Comparison of ENCODE assay signal across 8 cellular contexts in the genomic region with DNA sequence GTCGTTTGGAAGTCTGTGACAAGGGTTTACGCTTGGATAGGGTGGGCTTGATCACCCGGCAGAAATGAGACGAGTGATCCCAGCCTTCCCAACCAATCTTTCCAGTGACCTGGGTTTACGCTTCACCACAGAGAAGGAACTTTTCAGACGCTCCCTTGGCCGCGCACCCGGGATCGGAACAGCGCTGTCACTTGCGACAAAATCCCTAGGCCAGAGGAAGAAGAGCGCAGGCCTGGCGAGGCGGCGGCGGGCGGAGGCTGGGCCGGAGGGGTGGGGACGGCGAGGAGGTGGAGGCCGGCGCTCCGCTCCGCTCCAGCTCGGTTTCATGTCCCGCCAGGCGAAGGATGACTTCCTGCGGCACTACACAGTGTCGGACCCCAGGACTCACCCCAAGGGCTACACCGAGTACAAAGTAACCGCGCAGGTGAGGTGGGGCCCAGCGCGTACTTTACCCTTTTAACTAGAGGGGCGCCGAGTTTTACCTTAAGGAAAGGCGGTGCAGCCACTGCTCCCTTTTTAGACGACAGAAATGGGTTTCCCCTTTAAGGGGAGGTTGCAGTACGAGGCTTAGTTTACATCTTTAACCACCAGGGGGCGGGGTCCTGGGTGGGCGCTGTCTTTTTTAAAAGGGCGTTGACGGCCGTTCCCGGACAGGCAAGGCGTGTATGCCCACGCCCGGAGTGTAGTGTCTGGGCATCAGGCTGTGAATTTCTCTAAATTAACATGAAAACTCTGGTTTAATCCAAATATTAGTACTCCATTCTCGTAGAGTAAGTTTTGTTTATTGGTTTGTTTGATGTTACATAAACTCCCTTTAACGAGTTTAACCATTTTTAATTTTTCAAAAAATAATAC. TPM values are rescaled to one million over a fixed set of nuclear protein-coding genes. Genes with fewer than 3 reads are reported as not detected.
DNase-seq lines count a peak whose midpoint lies in the region; ATAC-seq and TF ChIP-seq lines count a peak whose summit lies in the region.

Gene SNX15, plus strand, starts transcription at position 227 of the 855 bp plus-strand sequence. Its CDS starts 99 bp downstream, at position 326.

- H3K4me1 ChIP-seq in SK-N-SH (ENCODE audit: control insufficient read depth in 1 of 2, insufficient read depth in 2 of 2, low read depth in 1 of 2, low read length in 1 of 2) (peaks cover 0 to 5% of the 10 kb centered on the region in 2 experiments; a peak in 2 of 4 replicates), osteoblast (ENCODE audit: insufficient read depth, low read length) (peaks cover 13% of the 10 kb centered on the region), thoracic aorta (ENCODE audit: control insufficient read depth in 1 of 2, low read depth in 2 of 2) (peaks cover 7 to 14% of the 10 kb centered on the region in 2 donors)

- H2AFZ ChIP-seq in SK-N-SH (ENCODE audit: low read depth) (peak within 1 kb of the TSS; percentile 79), osteoblast (ENCODE audit: low read length) (peak within 1 kb of the TSS; percentile 89)

- TF ChIP-seq CTCF in GM10266 (IDR thresholded peaks at IDR 0.05; ENCODE audit: control insufficient read depth, insufficient read depth, low read depth, missing control alignments) (peak; percentile 42), SK-N-SH (IDR thresholded peaks at IDR 0.05) (peak; percentile 60), osteoblast (IDR thresholded peaks at IDR 0.05; ENCODE audit: extremely low read depth, low read depth, low read length) (peak; percentile 60), thoracic aorta (IDR thresholded peaks at IDR 0.05) (peak; percentile 86)

- no peaks in the 10 kb centered on the region for H3K9me3 Mint-ChIP-seq in activated naive CD4-positive, alpha-beta T cell treated with anti-CD3 and anti-CD28 coated beads, Interleukin-2, amount 50 U/mL, for 24 hours

- no peaks in the 10 kb centered on the region for H3K36me3 Mint-ChIP-seq in activated naive CD4-positive, alpha-beta T cell treated with anti-CD3 and anti-CD28 coated beads, Interleukin-2, amount 50 U/mL, for 24 hours

- no peaks in the 10 kb centered on the region for H3K9me2 ChIP-seq in SK-N-SH

- peak; percentile 20; the same call in 1 of the 2 replicates for TF ChIP-seq RAD21 in SK-N-SH (IDR thresholded peaks at IDR 0.05; ENCODE audit: low read length)

- WGBS in SK-N-SH (ENCODE audit: low lambda C conversion rate) = 3% methylated on average over 36 of the region's 51 CpGs

- POLR2A ChIA-PET in SK-N-SH (lab: Yijun Ruan, JAX) = interaction anchor here (1.3 kb wide), 1 partner anchor 13 kb away, joined by 5 read pairs; the partner anchor contains the start of gene SAC3D1

- H3K27ac ChIP-seq in SK-N-SH (ENCODE audit: low read depth in 2 of 2, low read length in 1 of 2) = peak within 1 kb of the TSS; percentile 67 to 91
- H3K27ac ChIP-seq in osteoblast (ENCODE audit: low read depth, low read length) = peak within 1 kb of the TSS; percentile 9
- peak within 1 kb of the TSS; percentile 75 to 77 for H3K27ac ChIP-seq in thoracic aorta

- peak within 1 kb of the TSS; percentile 81 for H3K27ac Mint-ChIP-seq in activated naive CD4-positive, alpha-beta T cell treated with anti-CD3 and anti-CD28 coated beads, Interleukin-2, amount 50 U/mL, for 24 hours

- peak within 1 kb of the TSS; percentile 60; the same call in 1 of the 2 replicates for H3K9ac ChIP-seq in SK-N-SH

- peaks cover 4% of the 10 kb centered on the region; the same call in 1 of the 2 replicates for H3K79me2 ChIP-seq in SK-N-SH (ENCODE audit: insufficient read depth)
- H3K79me2 ChIP-seq in osteoblast (ENCODE audit: insufficient read depth, low read length) = no peaks in the 10 kb centered on the region

- peak in 1 of 2 experiments; percentile 9; a peak in 1 of 4 replicates for TF ChIP-seq EP300 in SK-N-SH (IDR thresholded peaks at IDR 0.05; ENCODE audit: borderline replicate concordance in 1 of 2, low read depth in 1 of 2, low read length in 1 of 2)

- peak within 1 kb of the TSS; percentile 76 for H3K4me2 ChIP-seq in SK-N-SH
- H3K4me2 ChIP-seq in osteoblast (ENCODE audit: insufficient read depth, low read length) = peak within 1 kb of the TSS; percentile 75

- peaks cover 17% of the 10 kb centered on the region for H3K4me1 Mint-ChIP-seq in activated naive CD4-positive, alpha-beta T cell treated with anti-CD3 and anti-CD28 coated beads, Interleukin-2, amount 50 U/mL, for 24 hours

- DNase-seq in GM10266 (ENCODE audit: extremely low spot score) (peak; percentile 94), NCI-H1048 (lab: John Stamatoyannopoulos, UW) (peak; percentile 92), SK-N-SH (peak; percentile 93), glomerular visceral epithelial cell (ENCODE audit: extremely low spot score) (peak; percentile 96), osteoblast (ENCODE audit: insufficient read length, low spot score, missing footprints) (peak; percentile 98), thoracic aorta (ENCODE audit: low spot score) (peak; percentile 86)

- H4K20me1 ChIP-seq in SK-N-SH (ENCODE audit: insufficient read depth) (no peaks in the 10 kb centered on the region), osteoblast (ENCODE audit: insufficient read depth, low read length) (no peaks in the 10 kb centered on the region)

- no peaks in the 10 kb centered on the region for H3K27me3 ChIP-seq in SK-N-SH (ENCODE audit: insufficient read depth)
- no peaks in the 10 kb centered on the region for H3K27me3 ChIP-seq in osteoblast (ENCODE audit: insufficient read depth, low read length)
- H3K27me3 ChIP-seq in thoracic aorta (replicated peaks; ENCODE audit: insufficient read depth) = no peaks in the 10 kb centered on the region

- H3K9me3 ChIP-seq in SK-N-SH (no peaks in the 10 kb centered on the region), osteoblast (ENCODE audit: low read depth, low read length) (no peaks in the 10 kb centered on the region), thoracic aorta (no peaks in the 10 kb centered on the region)

- H3K36me3 ChIP-seq in SK-N-SH (replicated peaks in 1 of 2; ENCODE audit: control insufficient read depth in 1 of 2, insufficient read depth in 2 of 2, low read length in 1 of 2) = peaks cover 2 to 7% of the 10 kb centered on the region in 2 experiments
- H3K36me3 ChIP-seq in osteoblast (ENCODE audit: insufficient read depth, low read length) = no peaks in the 10 kb centered on the region
- H3K36me3 ChIP-seq in thoracic aorta = peaks cover 12% of the 10 kb centered on the region

- H3K27me3 Mint-ChIP-seq in activated naive CD4-positive, alpha-beta T cell treated with anti-CD3 and anti-CD28 coated beads, Interleukin-2, amount 50 U/mL, for 24 hours = no peaks in the 10 kb centered on the region

- CTCF ChIA-PET in SK-N-SH (lab: Yijun Ruan, JAX) = interaction anchor here (0.6 to 6.0 kb wide), 7 partner anchors 10 to 259 kb away, joined by 3 to 56 read pairs (median 6); partner anchors contain the start of genes ARL2, BATF2 and SAC3D1

- no peaks in the 10 kb centered on the region for H3F3A ChIP-seq in SK-N-SH (replicated peaks; ENCODE audit: insufficient read depth)

- H3K4me3 Mint-ChIP-seq in activated naive CD4-positive, alpha-beta T cell treated with anti-CD3 and anti-CD28 coated beads, Interleukin-2, amount 50 U/mL, for 24 hours = peak within 1 kb of the TSS; percentile 75

- ATAC-seq in HG02588 (IDR thresholded peaks at IDR 0.05; ENCODE audit: unreplicated experiment) (peak; percentile 83), thoracic aorta (ENCODE audit: insufficient number of reproducible peaks, low FRiP score, low read depth) (peak; percentile 94)

- H3K4me3 ChIP-seq in SK-N-SH (ENCODE audit: low read depth in 2 of 2, low read length in 1 of 2) (peak within 1 kb of the TSS; percentile 60 to 71), osteoblast (ENCODE audit: insufficient read depth, low read length) (peak within 1 kb of the TSS; percentile 74), thoracic aorta (peak within 1 kb of the TSS; percentile 75)

TF ChIP-seq in SK-N-SH, 30 proteins besides CTCF, POLR2A, EP300 and RAD21 (continues in another document):
- TF ChIP-seq RCOR1 (IDR thresholded peaks at IDR 0.05; ENCODE audit: low read length) (no peak), RXRA (IDR thresholded peaks at IDR 0.05; ENCODE audit: borderline replicate concordance, low read depth) (no peak), JUND (IDR thresholded peaks at IDR 0.05) (no peak), TAF1 (IDR thresholded peaks at IDR 0.05; ENCODE audit: borderline replicate concordance, low read depth, low read length) (peak; percentile 37; the same call in 1 of the 2 replicates), GABPA (IDR thresholded peaks at IDR 0.05; ENCODE audit: low read depth) (no peak), CHD2 (IDR thresholded peaks at IDR 0.05; ENCODE audit: low read length, partially characterized antibody) (peak; percentile 3), FOXJ3 (CRISPR knock-in tag; IDR thresholded peaks at IDR 0.05) (no peak), POLR2AphosphoS5 (IDR thresholded peaks at IDR 0.05; ENCODE audit: low read depth, low read length) (peak; percentile 79), ELF1 (IDR thresholded peaks at IDR 0.05) (no peak), IRF3 (IDR thresholded peaks at IDR 0.05; ENCODE audit: low read depth, low read length) (peak; percentile 88), FOXM1 (IDR thresholded peaks at IDR 0.05; ENCODE audit: low read depth) (no peak), MEF2A (IDR thresholded peaks at IDR 0.05; ENCODE audit: borderline replicate concordance, low read depth) (no peak)
- TF ChIP-seq, protein P1, sequence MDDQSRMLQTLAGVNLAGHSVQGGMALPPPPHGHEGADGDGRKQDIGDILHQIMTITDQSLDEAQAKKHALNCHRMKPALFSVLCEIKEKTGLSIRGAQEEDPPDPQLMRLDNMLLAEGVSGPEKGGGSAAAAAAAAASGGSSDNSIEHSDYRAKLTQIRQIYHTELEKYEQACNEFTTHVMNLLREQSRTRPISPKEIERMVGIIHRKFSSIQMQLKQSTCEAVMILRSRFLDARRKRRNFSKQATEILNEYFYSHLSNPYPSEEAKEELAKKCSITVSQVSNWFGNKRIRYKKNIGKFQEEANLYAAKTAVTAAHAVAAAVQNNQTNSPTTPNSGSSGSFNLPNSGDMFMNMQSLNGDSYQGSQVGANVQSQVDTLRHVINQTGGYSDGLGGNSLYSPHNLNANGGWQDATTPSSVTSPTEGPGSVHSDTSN (IDR thresholded peaks at IDR 0.05) = peak; percentile 5; the same call in 1 of the 2 replicates

RNA-seq across cellular contexts. Expression of gene SNX15, which starts in this region (rescaled TPM):
- 9.0 and 17.2 TPM in 2 replicates for polyA plus RNA-seq in SK-N-SH (2012; rRNA removed)
- 9.4 and 11.4 TPM in 2 replicates for polyA plus RNA-seq in SK-N-SH (2012; cell fraction: cytosol; rRNA removed)
- 13.5 and 15.0 TPM in 2 replicates for polyA plus RNA-seq in SK-N-SH (2012; cell fraction: nucleus; rRNA removed)
- 12.3 and 13.0 TPM in 2 replicates for total RNA-seq in osteoblast
- 10 to 100 TPM; 20.7 to 22.7 TPM for total RNA-seq in thoracic aorta

Comparison
In these comparisons a context has a peak if more than half of its experiments do, and no peak if none do; other contexts are left out.
1. Peak in every context shown above with its lines: DNase-seq, ATAC-seq, H3K4me3 ChIP-seq and H3K27ac ChIP-seq.
2. H3K27ac ChIP-seq: peak in every context shown above with its lines; median percentile 79 in SK-N-SH; 76 in thoracic aorta; 9 in osteoblast.